ENCODE assay signal across 14 cellular contexts in genomic region chr1:39170731-39171375, GRCh38. TPM values are rescaled to one million over a fixed set of nuclear protein-coding genes. Genes with fewer than 3 reads are reported as not detected.
DNase-seq lines count a peak whose midpoint lies in the region; ATAC-seq, FAIRE-seq and TF ChIP-seq lines count a peak whose summit lies in the region.
"Had no signal": no experiment of that assay in that cellular context is flagged by ENCODE, and none has a peak within 500 bp of the region (broad histone marks: within the 10 kb centered on the region; RNA-seq: fewer than 3 reads in every experiment).

No MANE protein-coding gene starts in this region.

- H3K4me3 ChIP-seq in psoas muscle: no peak overlapping the region
- H3K4me3 ChIP-seq in GM23248: no peak overlapping the region
- H3K4me3 ChIP-seq: coronary artery had no signal

- no peaks in the 10 kb centered on the region for H3K36me3 Mint-ChIP-seq in chondrocyte (ENCODE audit: low read depth)
- no peaks in the 10 kb centered on the region for H3K36me3 Mint-ChIP-seq in naive thymus-derived CD8-positive, alpha-beta T cell

- H2AFZ ChIP-seq in GM23248: no peak overlapping the region
- H2AFZ ChIP-seq: parathyroid adenoma had no signal

- H3K4me1 Mint-ChIP-seq in chondrocyte (ENCODE audit: low read depth): peaks cover 87% of the 10 kb centered on the region
- H3K4me1 Mint-ChIP-seq in naive thymus-derived CD8-positive, alpha-beta T cell: no peaks in the 10 kb centered on the region

- peaks cover 15% of the 10 kb centered on the region for H3F3A ChIP-seq in GM23248 (ENCODE audit: insufficient read depth)

- DNase-seq in NCI-H2171 treated with DMSO at 0.1 percent for 48 hours (lab: John Stamatoyannopoulos, UW) (peak; percentile 98), chondrocyte (ENCODE audit: low spot score) (no peak), psoas muscle (no peak), GM23248 (no peak), Kasumi-1 (lab: John Stamatoyannopoulos, UW) (no peak)
- no peak for DNase-seq in naive thymus-derived CD8-positive, alpha-beta T cell
- DNase-seq: hypothalamus; stimulated activated CD8-positive, alpha-beta memory T cell treated with anti-CD3 and anti-CD28 coated beads, Interleukin-4, amount 100 ng/mL, for 48 hours; T-helper 17 cell had no signal

- H3K4me3 Mint-ChIP-seq in chondrocyte (ENCODE audit: unreplicated experiment): no peak overlapping the region
- H3K4me3 Mint-ChIP-seq in naive thymus-derived CD8-positive, alpha-beta T cell: no peak overlapping the region
- H3K4me3 Mint-ChIP-seq: IgD-negative memory B cell, T-helper 17 cell had no signal

- H3K27ac ChIP-seq in psoas muscle: peak overlapping the region; percentile 43
- H3K27ac ChIP-seq in GM23248: no peak overlapping the region
- H3K27ac ChIP-seq: coronary artery, parathyroid adenoma had no signal

- no peak for TF ChIP-seq CTCF in chondrocyte (IDR thresholded peaks at IDR 0.05)
- TF ChIP-seq CTCF in psoas muscle (IDR thresholded peaks at IDR 0.05): no peak

- intact Hi-C loops in psoas muscle (cut with DNase I): no loop called here

- no peaks in the 10 kb centered on the region for H3K36me3 ChIP-seq in psoas muscle (ENCODE audit: insufficient read depth in 1 of 2, low read depth in 1 of 2)
- no peaks in the 10 kb centered on the region for H3K36me3 ChIP-seq in GM23248 (ENCODE audit: low read depth)

- peaks cover 98% of the 10 kb centered on the region for H3K79me2 ChIP-seq in GM23248 (ENCODE audit: insufficient read depth)

- H4K20me1 ChIP-seq in GM23248 (ENCODE audit: insufficient read depth): peaks cover 4% of the 10 kb centered on the region; the same call in 1 of the 2 replicates

- H3K9me3 ChIP-seq in psoas muscle: no peaks in the 10 kb centered on the region
- no peaks in the 10 kb centered on the region for H3K9me3 ChIP-seq in GM23248 (ENCODE audit: low read depth)

- H3K9ac ChIP-seq in GM23248: no peak overlapping the region
- H3K9ac ChIP-seq: parathyroid adenoma had no signal

- H3K4me1 ChIP-seq in psoas muscle: peaks cover 66% of the 10 kb centered on the region
- H3K4me1 ChIP-seq in GM23248 (ENCODE audit: insufficient read depth): peaks cover 29% of the 10 kb centered on the region

- WGBS in psoas muscle, 3 donors: 33 to 52% (median 40%) methylated on average over 6 of the region's 6 CpGs
- WGBS in GM23248 (ENCODE audit: low coverage in 1 of 2, low lambda C conversion rate in 2 of 2, missing lambda C conversion rate in 2 of 2), 2 experiments: 94 to 99% methylated on average over 6 of the region's 6 CpGs

- no peaks in the 10 kb centered on the region for H3K9me2 ChIP-seq in GM23248 (ENCODE audit: insufficient read depth)

- FAIRE-seq in G401.6 (lab: Jason Lieb, UNC): peak; percentile 98

- H3K9me3 Mint-ChIP-seq in chondrocyte (ENCODE audit: low read depth): no peaks in the 10 kb centered on the region
- H3K9me3 Mint-ChIP-seq in naive thymus-derived CD8-positive, alpha-beta T cell: no peaks in the 10 kb centered on the region
- H3K9me3 Mint-ChIP-seq: IgD-negative memory B cell had no signal

- in situ Hi-C loops in GM23248 (cut with MboI): no loop called here

- no peak overlapping the region for H3K4me2 ChIP-seq in GM23248 (ENCODE audit: unreplicated experiment)

- peak overlapping the region; percentile 83 for H3K27ac Mint-ChIP-seq in chondrocyte (ENCODE audit: unreplicated experiment)
- H3K27ac Mint-ChIP-seq in naive thymus-derived CD8-positive, alpha-beta T cell: no peak overlapping the region
- H3K27ac Mint-ChIP-seq: IgD-negative memory B cell, T-helper 17 cell had no signal

- no peaks in the 10 kb centered on the region for H3K27me3 Mint-ChIP-seq in chondrocyte (ENCODE audit: low read depth)
- peaks cover 0 to 3% (median 0%) of the 10 kb centered on the region in 5 donors for H3K27me3 Mint-ChIP-seq in naive thymus-derived CD8-positive, alpha-beta T cell
- H3K27me3 Mint-ChIP-seq: IgD-negative memory B cell, T-helper 17 cell had no signal

- POLR2A ChIA-PET in naive thymus-derived CD8-positive, alpha-beta T cell (lab: Charles Lee): interaction anchor here (0.7 kb wide), 1 partner anchor 199 kb away, joined by 3 read pairs; no protein-coding TSS in a partner anchor

- peak in 3 of 4 donors; percentile 32 to 69 (median 34) for ATAC-seq in psoas muscle
- no peak for ATAC-seq in naive thymus-derived CD8-positive, alpha-beta T cell
- ATAC-seq in HG03378 (IDR thresholded peaks at IDR 0.05; ENCODE audit: unreplicated experiment): no peak
- ATAC-seq: T-helper 17 cell had no signal

- H3K27me3 ChIP-seq in psoas muscle (ENCODE audit: insufficient read depth in 3 of 3, low read length in 2 of 3) (no peaks in the 10 kb centered on the region), GM23248 (replicated peaks; ENCODE audit: insufficient read depth) (no peaks in the 10 kb centered on the region)

RNA-seq across cellular contexts. Expression of gene MACF1, which starts 33.6 kb away (rescaled TPM):
- total RNA-seq in chondrocyte (377 to 446 TPM (median 386 TPM) in 3 replicates), psoas muscle (100 to 1,000 TPM in 2 of 4 donors, 10 to 100 TPM in 2; 71.4 to 162 (median 124) TPM)
- polyA plus RNA-seq in psoas muscle (10 to 100 TPM; 38.9 to 67.1 (median 53.8) TPM), GM23248 (2016; fragmentation: Nextera tagmentation; extraction: Ambion mirVana) (47.6 and 55.1 TPM in 2 replicates)
- total RNA-seq in naive thymus-derived CD8-positive, alpha-beta T cell: 100 to 1,000 TPM; 215 to 222 TPM
- 10 to 100 TPM; 13.4 to 60.8 (median 14.7) TPM for polyA plus RNA-seq in naive thymus-derived CD8-positive, alpha-beta T cell
- 171 and 177 TPM in 2 replicates for total RNA-seq in GM23248 (2014; rRNA removed; shearing (Covaris generic))

Comparison
In these comparisons a context has a peak if more than half of its experiments do, and no peak if none do; other contexts are left out.
1. ATAC-seq: peak in psoas muscle (3 of 4); none in naive thymus-derived CD8-positive, alpha-beta T cell (0 of 2) and HG03378 (single experiment).